Comparison of ENCODE assay signal across 1 cellular context in the genomic region with DNA sequence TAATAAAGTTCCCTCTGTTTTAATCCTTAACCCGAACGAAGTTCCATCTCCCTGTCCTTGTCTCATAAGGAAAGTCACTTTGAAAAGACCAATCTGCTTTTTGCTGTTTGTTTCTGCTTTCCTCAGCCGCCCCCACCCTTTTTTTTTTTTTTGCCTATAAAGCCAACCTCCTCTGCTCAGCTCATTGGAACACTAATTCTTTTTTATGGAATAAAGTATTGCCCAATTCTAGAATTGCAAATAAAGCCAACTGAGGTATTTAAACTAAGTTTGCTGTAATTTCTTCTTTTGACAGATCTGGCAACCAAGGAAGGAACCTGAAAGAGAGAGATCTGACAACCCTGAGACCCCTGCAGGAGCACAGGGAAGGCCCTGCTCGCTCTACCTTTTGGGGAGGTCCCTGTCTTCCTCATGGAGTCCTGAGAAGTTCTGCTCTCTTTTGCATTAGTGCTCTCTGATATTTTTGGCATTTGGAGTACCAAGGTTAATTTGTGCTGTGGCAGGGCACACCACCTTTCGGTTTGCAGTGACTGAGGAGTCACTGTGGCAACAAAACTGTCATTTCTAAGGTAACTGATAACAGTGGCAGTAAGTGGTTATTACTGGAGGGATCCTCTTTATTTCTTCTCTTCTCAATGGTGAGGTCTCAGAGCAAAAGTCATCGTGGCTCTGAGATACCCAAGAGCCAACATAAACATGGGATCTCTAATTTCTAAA.
TF ChIP-seq lines count a peak whose summit lies in the region.

No MANE protein-coding gene starts in this region.

TF ChIP-seq in HepG2, 621 proteins besides CTCF, POLR2A, EP300 and RAD21:
- TF ChIP-seq ZNF205 (CRISPR knock-in tag; IDR thresholded peaks at IDR 0.05) (no peak), MBNL3 (CRISPR knock-in tag; conservative IDR thresholded peaks at IDR 0.05) (no peak), ZNF629 (CRISPR knock-in tag; conservative IDR thresholded peaks at IDR 0.05) (no peak), AGO2 (optimal IDR thresholded peaks at IDR 0.05; ENCODE audit: low read depth, low read length) (no peak), ZFP1 (CRISPR knock-in tag; IDR thresholded peaks at IDR 0.05) (no peak)
- TF ChIP-seq, protein P1, sequence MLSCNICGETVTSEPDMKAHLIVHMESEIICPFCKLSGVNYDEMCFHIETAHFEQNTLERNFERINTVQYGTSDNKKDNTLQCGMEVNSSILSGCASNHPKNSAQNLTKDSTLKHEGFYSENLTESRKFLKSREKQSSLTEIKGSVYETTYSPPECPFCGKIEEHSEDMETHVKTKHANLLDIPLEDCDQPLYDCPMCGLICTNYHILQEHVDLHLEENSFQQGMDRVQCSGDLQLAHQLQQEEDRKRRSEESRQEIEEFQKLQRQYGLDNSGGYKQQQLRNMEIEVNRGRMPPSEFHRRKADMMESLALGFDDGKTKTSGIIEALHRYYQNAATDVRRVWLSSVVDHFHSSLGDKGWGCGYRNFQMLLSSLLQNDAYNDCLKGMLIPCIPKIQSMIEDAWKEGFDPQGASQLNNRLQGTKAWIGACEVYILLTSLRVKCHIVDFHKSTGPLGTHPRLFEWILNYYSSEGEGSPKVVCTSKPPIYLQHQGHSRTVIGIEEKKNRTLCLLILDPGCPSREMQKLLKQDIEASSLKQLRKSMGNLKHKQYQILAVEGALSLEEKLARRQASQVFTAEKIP (CRISPR knock-in tag; IDR thresholded peaks at IDR 0.05; ENCODE audit: borderline replicate concordance): no peak
- TF ChIP-seq, protein P2, sequence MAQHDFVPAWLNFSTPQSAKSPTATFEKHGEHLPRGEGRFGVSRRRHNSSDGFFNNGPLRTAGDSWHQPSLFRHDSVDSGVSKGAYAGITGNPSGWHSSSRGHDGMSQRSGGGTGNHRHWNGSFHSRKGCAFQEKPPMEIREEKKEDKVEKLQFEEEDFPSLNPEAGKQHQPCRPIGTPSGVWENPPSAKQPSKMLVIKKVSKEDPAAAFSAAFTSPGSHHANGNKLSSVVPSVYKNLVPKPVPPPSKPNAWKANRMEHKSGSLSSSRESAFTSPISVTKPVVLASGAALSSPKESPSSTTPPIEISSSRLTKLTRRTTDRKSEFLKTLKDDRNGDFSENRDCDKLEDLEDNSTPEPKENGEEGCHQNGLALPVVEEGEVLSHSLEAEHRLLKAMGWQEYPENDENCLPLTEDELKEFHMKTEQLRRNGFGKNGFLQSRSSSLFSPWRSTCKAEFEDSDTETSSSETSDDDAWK (CRISPR knock-in tag; IDR thresholded peaks at IDR 0.05): no peak
- TF ChIP-seq, protein P3, sequence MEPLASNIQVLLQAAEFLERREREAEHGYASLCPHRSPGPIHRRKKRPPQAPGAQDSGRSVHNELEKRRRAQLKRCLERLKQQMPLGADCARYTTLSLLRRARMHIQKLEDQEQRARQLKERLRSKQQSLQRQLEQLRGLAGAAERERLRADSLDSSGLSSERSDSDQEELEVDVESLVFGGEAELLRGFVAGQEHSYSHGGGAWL (CRISPR knock-in tag; IDR thresholded peaks at IDR 0.05): no peak
